Comparison of ENCODE assay signal across 8 cellular contexts in genomic region chr7:82481499-82482097, GRCh38. TPM values are rescaled to one million over a fixed set of nuclear protein-coding genes. Genes with fewer than 3 reads are reported as not detected.
DNase-seq lines count a peak whose midpoint lies in the region; FAIRE-seq and TF ChIP-seq lines count a peak whose summit lies in the region.

No MANE protein-coding gene starts in this region.

- TF ChIP-seq POLR2A in GM12892 (IDR thresholded peaks at IDR 0.05; ENCODE audit: low read depth, low read length) = no peak

- POLR2A ChIA-PET in activated CD4-positive, alpha-beta memory T cell treated with anti-CD3 and anti-CD28 coated beads, Interleukin-2, amount 10 ng/mL, durations not matched to agents 7 days and 5 days (lab: Charles Lee) = no interaction called here

- CTCF ChIA-PET in activated CD4-positive, alpha-beta memory T cell treated with anti-CD3 and anti-CD28 coated beads, Interleukin-2, amount 10 ng/mL, durations not matched to agents 7 days and 5 days (lab: Charles Lee) = no interaction called here

- no peak overlapping the region for H3K27ac Mint-ChIP-seq in activated CD4-positive, alpha-beta memory T cell treated with anti-CD3 and anti-CD28 coated beads, Interleukin-2, amount 10 ng/mL, durations not matched to agents 7 days and 5 days

- no peak overlapping the region for H3K4me3 Mint-ChIP-seq in activated CD4-positive, alpha-beta memory T cell treated with anti-CD3 and anti-CD28 coated beads, Interleukin-2, amount 10 ng/mL, durations not matched to agents 7 days and 5 days

- DNase-seq in DMS153 (lab: John Stamatoyannopoulos, UW) = peak; percentile 2
- DNase-seq in GM20000 (ENCODE audit: low spot score) = peak; percentile 32
- DNase-seq in NCI-H1105 (lab: John Stamatoyannopoulos, UW) = peak; percentile 4
- peak; percentile 52 to 60 for DNase-seq in cardiac fibroblast (ENCODE audit: low read depth in 2 of 2)
- DNase-seq in middle frontal gyrus (ENCODE audit: extremely low spot score, low spot score) = peak; percentile 29
- DNase-seq in activated CD4-positive, alpha-beta memory T cell treated with anti-CD3 and anti-CD28 coated beads, Interleukin-2, amount 10 ng/mL, durations not matched to agents 7 days and 5 days = no peak
- no peak for DNase-seq in GM12892 (ENCODE audit: insufficient read length)
- no peak for DNase-seq in activated naive CD4-positive, alpha-beta T cell treated with anti-CD3 and anti-CD28 coated beads, Interleukin-2, amount 50 U/mL, for 16 hours

- TF ChIP-seq CTCF in GM20000 (IDR thresholded peaks at IDR 0.05; ENCODE audit: extremely low read depth, missing control alignments) (no peak), cardiac fibroblast (IDR thresholded peaks at IDR 0.05; ENCODE audit: low read depth, low read length) (peak; percentile 75)

- peaks cover 2% of the 10 kb centered on the region for H3K9me3 Mint-ChIP-seq in activated CD4-positive, alpha-beta memory T cell treated with anti-CD3 and anti-CD28 coated beads, Interleukin-2, amount 10 ng/mL, durations not matched to agents 7 days and 5 days

- no peak overlapping the region for H3K4me3 ChIP-seq in cardiac fibroblast (replicated peaks in 1 of 2; ENCODE audit: low read depth in 2 of 2, low read length in 2 of 2)

- no peaks in the 10 kb centered on the region for H3K4me1 Mint-ChIP-seq in activated CD4-positive, alpha-beta memory T cell treated with anti-CD3 and anti-CD28 coated beads, Interleukin-2, amount 10 ng/mL, durations not matched to agents 7 days and 5 days

- no peaks in the 10 kb centered on the region for H3K27me3 Mint-ChIP-seq in activated CD4-positive, alpha-beta memory T cell treated with anti-CD3 and anti-CD28 coated beads, Interleukin-2, amount 10 ng/mL, durations not matched to agents 7 days and 5 days

- H3K36me3 Mint-ChIP-seq in activated CD4-positive, alpha-beta memory T cell treated with anti-CD3 and anti-CD28 coated beads, Interleukin-2, amount 10 ng/mL, durations not matched to agents 7 days and 5 days (ENCODE audit: low read depth) = no peaks in the 10 kb centered on the region

- no peak for FAIRE-seq in GM12892 (lab: Jason Lieb, UNC)

RNA-seq across cellular contexts. Expression of gene CACNA2D1, which starts 38.0 kb away (rescaled TPM):
- total RNA-seq in activated CD4-positive, alpha-beta memory T cell treated with anti-CD3 and anti-CD28 coated beads, Interleukin-2, amount 10 ng/mL, durations not matched to agents 7 days and 5 days = not detected
- polyA plus RNA-seq in GM12892 (2012; ENCODE audit: missing spikeins) = 0.04 TPM

Comparison
In these comparisons a context has a peak if more than half of its experiments do, and no peak if none do; other contexts are left out.
1. DNase-seq: peak in DMS153 (single experiment), GM20000 (single experiment), NCI-H1105 (single experiment), cardiac fibroblast (2 of 2) and middle frontal gyrus (single experiment); none in activated CD4-positive, alpha-beta memory T cell treated with anti-CD3 and anti-CD28 coated beads, Interleukin-2, amount 10 ng/mL, durations not matched to agents 7 days and 5 days (single experiment), GM12892 (single experiment) and activated naive CD4-positive, alpha-beta T cell treated with anti-CD3 and anti-CD28 coated beads, Interleukin-2, amount 50 U/mL, for 16 hours (single experiment).